8 cellular contexts compared by ENCODE assay signal in genomic region chr10:51422311-51423120, GRCh38.
DNase-seq lines count a peak whose midpoint lies in the region; ATAC-seq and TF ChIP-seq lines count a peak whose summit lies in the region.

No MANE protein-coding gene starts in this region.

- no peaks in the 10 kb centered on the region for H3K4me1 Mint-ChIP-seq in activated CD4-positive, alpha-beta T cell treated with anti-CD3 and anti-CD28 coated beads, Interleukin-2, amount 10 ng/mL, durations not matched to agents 7 days and 5 days
- H3K4me1 Mint-ChIP-seq in T-helper 2 cell treated with Interferon-gamma antibody and Interleukin-4, amounts not matched to agents 5 μg/mL and 100 μg/mL, for 36 hours (ENCODE audit: low read depth): peaks cover 1% of the 10 kb centered on the region

- no peaks in the 10 kb centered on the region for H3K27me3 ChIP-seq in parathyroid adenoma (ENCODE audit: control insufficient read depth, insufficient read depth, low read length)

- H3K27ac Mint-ChIP-seq in activated CD4-positive, alpha-beta T cell treated with anti-CD3 and anti-CD28 coated beads, Interleukin-2, amount 10 ng/mL, durations not matched to agents 7 days and 5 days: no peak overlapping the region
- no peak overlapping the region for H3K27ac Mint-ChIP-seq in T-helper 2 cell treated with Interferon-gamma antibody and Interleukin-4, amounts not matched to agents 5 μg/mL and 100 μg/mL, for 36 hours

- no peaks in the 10 kb centered on the region for H3K36me3 ChIP-seq in parathyroid adenoma (ENCODE audit: control insufficient read depth, insufficient read depth, low read length)

- H3K9ac ChIP-seq in parathyroid adenoma: no peak overlapping the region

- CTCF ChIA-PET in activated CD4-positive, alpha-beta T cell treated with anti-CD3 and anti-CD28 coated beads, Interleukin-2, amount 10 ng/mL, durations not matched to agents 7 days and 5 days (lab: Charles Lee): interaction anchor here (1.3 kb wide), 1 partner anchor 33 kb away, joined by 5 read pairs; no protein-coding TSS in a partner anchor

- peaks cover 9% of the 10 kb centered on the region for H3K4me1 ChIP-seq in parathyroid adenoma

- no peak overlapping the region for H3K4me2 ChIP-seq in parathyroid adenoma (ENCODE audit: low read length)

- H3K9me3 ChIP-seq in parathyroid adenoma (ENCODE audit: control insufficient read depth, low read length): no peaks in the 10 kb centered on the region

- H3K9me3 Mint-ChIP-seq in activated CD4-positive, alpha-beta T cell treated with anti-CD3 and anti-CD28 coated beads, Interleukin-2, amount 10 ng/mL, durations not matched to agents 7 days and 5 days: no peaks in the 10 kb centered on the region
- H3K9me3 Mint-ChIP-seq in T-helper 2 cell treated with Interferon-gamma antibody and Interleukin-4, amounts not matched to agents 5 μg/mL and 100 μg/mL, for 36 hours: no peaks in the 10 kb centered on the region

- ATAC-seq in GM21528 (IDR thresholded peaks at IDR 0.05; ENCODE audit: low FRiP score, unreplicated experiment): peak; percentile 88

- DNase-seq in NCI-H748 (lab: John Stamatoyannopoulos, UW; ENCODE audit: unreplicated experiment) (peak; percentile 1), NCI-H748 treated with DMSO at 0.1 percent for 48 hours (lab: John Stamatoyannopoulos, UW) (no peak), foreskin melanocyte (peak; percentile 51)
- DNase-seq in Jurkat, Clone E6-1 (ENCODE audit: low read depth, low spot score): peak; percentile 31
- peak; percentile 35 for DNase-seq in activated CD4-positive, alpha-beta T cell treated with anti-CD3 and anti-CD28 coated beads, Interleukin-2, amount 10 ng/mL, durations not matched to agents 7 days and 5 days
- DNase-seq in T-helper 2 cell treated with Interferon-gamma antibody and Interleukin-4, amounts not matched to agents 5 μg/mL and 100 μg/mL, for 36 hours (ENCODE audit: low spot score): no peak

- TF ChIP-seq CTCF in parathyroid adenoma (IDR thresholded peaks at IDR 0.05): peak; percentile 90

- no peak overlapping the region for H3K4me3 Mint-ChIP-seq in activated CD4-positive, alpha-beta T cell treated with anti-CD3 and anti-CD28 coated beads, Interleukin-2, amount 10 ng/mL, durations not matched to agents 7 days and 5 days
- H3K4me3 Mint-ChIP-seq in T-helper 2 cell treated with Interferon-gamma antibody and Interleukin-4, amounts not matched to agents 5 μg/mL and 100 μg/mL, for 36 hours: no peak overlapping the region

- POLR2A ChIA-PET in activated CD4-positive, alpha-beta T cell treated with anti-CD3 and anti-CD28 coated beads, Interleukin-2, amount 10 ng/mL, durations not matched to agents 7 days and 5 days (lab: Charles Lee): no interaction called here

- peak overlapping the region; percentile 50 for H2AFZ ChIP-seq in parathyroid adenoma

- no peaks in the 10 kb centered on the region for H3K36me3 Mint-ChIP-seq in activated CD4-positive, alpha-beta T cell treated with anti-CD3 and anti-CD28 coated beads, Interleukin-2, amount 10 ng/mL, durations not matched to agents 7 days and 5 days (ENCODE audit: low read depth)
- H3K36me3 Mint-ChIP-seq in T-helper 2 cell treated with Interferon-gamma antibody and Interleukin-4, amounts not matched to agents 5 μg/mL and 100 μg/mL, for 36 hours (ENCODE audit: low read depth): no peaks in the 10 kb centered on the region

- H3K27ac ChIP-seq in parathyroid adenoma: no peak overlapping the region

- H3K79me2 ChIP-seq in parathyroid adenoma: no peaks in the 10 kb centered on the region

- H3K4me3 ChIP-seq in Jurkat, Clone E6-1 (ENCODE audit: low read length): no peak overlapping the region
- H3K4me3 ChIP-seq in parathyroid adenoma (ENCODE audit: low read depth, low read length): no peak overlapping the region

- H3K27me3 Mint-ChIP-seq in activated CD4-positive, alpha-beta T cell treated with anti-CD3 and anti-CD28 coated beads, Interleukin-2, amount 10 ng/mL, durations not matched to agents 7 days and 5 days: peaks cover 2% of the 10 kb centered on the region
- no peaks in the 10 kb centered on the region for H3K27me3 Mint-ChIP-seq in T-helper 2 cell treated with Interferon-gamma antibody and Interleukin-4, amounts not matched to agents 5 μg/mL and 100 μg/mL, for 36 hours (ENCODE audit: low read depth)

Comparison
In these comparisons a context has a peak if more than half of its experiments do, and no peak if none do; other contexts are left out.
1. DNase-seq: peak in NCI-H748 (single experiment), Jurkat, Clone E6-1 (single experiment), activated CD4-positive, alpha-beta T cell treated with anti-CD3 and anti-CD28 coated beads, Interleukin-2, amount 10 ng/mL, durations not matched to agents 7 days and 5 days (single experiment) and foreskin melanocyte (single experiment); none in NCI-H748 treated with DMSO at 0.1 percent for 48 hours (single experiment) and T-helper 2 cell treated with Interferon-gamma antibody and Interleukin-4, amounts not matched to agents 5 μg/mL and 100 μg/mL, for 36 hours (single experiment).